18 cellular contexts compared by ENCODE assay signal in the genomic region with DNA sequence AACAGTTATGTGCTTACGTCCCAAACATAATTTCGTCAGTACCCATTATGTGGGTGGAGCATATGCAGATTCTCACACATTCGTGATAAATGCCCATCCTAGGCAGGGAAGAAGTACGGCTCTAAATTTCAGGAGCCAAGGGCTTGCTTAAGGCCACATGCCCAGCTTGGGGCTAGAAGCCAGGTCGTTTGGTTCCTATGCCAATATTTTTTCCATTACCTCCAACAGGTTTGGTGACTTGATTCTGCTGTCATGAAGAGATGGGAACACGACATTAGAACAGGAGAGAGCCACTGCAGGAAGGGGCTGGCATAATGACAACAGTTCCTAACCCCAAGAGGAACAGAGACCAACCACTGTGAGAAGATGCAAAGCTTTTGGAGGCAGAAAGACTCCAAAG.
"Had no signal": no experiment of that assay in that cellular context is flagged by ENCODE, and none has a peak within 500 bp of the region (broad histone marks: within the 10 kb centered on the region; RNA-seq: fewer than 3 reads in every experiment).

No MANE protein-coding gene starts in this region.

- H3K9me3 ChIP-seq: ovary, tibial artery, vagina had no signal

- H3K27me3 ChIP-seq: ovary, tibial artery, vagina had no signal

- H3K36me3 ChIP-seq: ovary, vagina had no signal

- H3K27me3 Mint-ChIP-seq: activated B cell treated with CpG ODN at 0.5 μM for 24 hours; activated CD4-positive, alpha-beta T cell treated with anti-CD3 and anti-CD28 coated beads, Interleukin-2, amount 10 ng/mL, durations not matched to agents 7 days and 5 days; brain; stimulated activated naive CD8-positive, alpha-beta T cell treated with anti-CD3 and anti-CD28 coated beads, Interleukin-15, amount 100 ng/mL, for 72 hours had no signal

- H3K4me1 ChIP-seq: vagina had no signal

- DNase-seq: activated B cell treated with CpG ODN at 0.5 μM for 24 hours; activated CD4-positive, alpha-beta T cell treated with anti-CD3 and anti-CD28 coated beads, Interleukin-2, amount 10 ng/mL, durations not matched to agents 7 days and 5 days; activated effector memory CD4-positive, alpha-beta T cell treated with Interleukin-2 at 50 U/mL for 16 hours; activated T-cell treated with anti-CD3 and anti-CD28 coated beads for 4 hours; amniotic stem cell; dermis blood vessel endothelial cell; hypothalamus; mammary epithelial cell; ovary; retina; stimulated activated CD4-positive, alpha-beta T cell treated with anti-CD3 and anti-CD28 coated beads, Interleukin-15, amount 100 ng/mL, for 24 hours; stimulated activated CD4-positive, alpha-beta T cell treated with anti-CD3 and anti-CD28 coated beads, Interleukin-4, amount 100 ng/mL, for 24 hours; stimulated activated naive CD8-positive, alpha-beta T cell treated with anti-CD3 and anti-CD28 coated beads, Interleukin-15, amount 100 ng/mL, for 72 hours; tibial artery had no signal

- H3K27ac ChIP-seq: ovary, tibial artery, vagina had no signal

- ATAC-seq: activated naive CD4-positive, alpha-beta T cell treated with anti-CD3 and anti-CD28 coated beads, Interleukin-2, amount 50 U/mL, for 72 hours; stimulated activated naive CD8-positive, alpha-beta T cell treated with anti-CD3 and anti-CD28 coated beads, Interleukin-15, amount 100 ng/mL, for 72 hours had no signal

- H3K4me3 Mint-ChIP-seq: activated B cell treated with CpG ODN at 0.5 μM for 24 hours; activated CD4-positive, alpha-beta T cell treated with anti-CD3 and anti-CD28 coated beads, Interleukin-2, amount 10 ng/mL, durations not matched to agents 7 days and 5 days; brain; stimulated activated naive CD8-positive, alpha-beta T cell treated with anti-CD3 and anti-CD28 coated beads, Interleukin-15, amount 100 ng/mL, for 72 hours; T-helper 1 cell treated with Interleukin-12 subunit alpha and Interleukin-12 subunit beta and Interleukin-4 antibody, amounts not matched to agents 30 μg/mL and 1 μg/mL, for 36 hours had no signal

- H3K27ac Mint-ChIP-seq: activated B cell treated with CpG ODN at 0.5 μM for 24 hours; activated CD4-positive, alpha-beta T cell treated with anti-CD3 and anti-CD28 coated beads, Interleukin-2, amount 10 ng/mL, durations not matched to agents 7 days and 5 days; activated naive CD4-positive, alpha-beta T cell treated with anti-CD3 and anti-CD28 coated beads, Interleukin-2, amount 50 U/mL, for 72 hours; brain; stimulated activated naive CD8-positive, alpha-beta T cell treated with anti-CD3 and anti-CD28 coated beads, Interleukin-15, amount 100 ng/mL, for 72 hours; T-helper 1 cell treated with Interleukin-12 subunit alpha and Interleukin-12 subunit beta and Interleukin-4 antibody, amounts not matched to agents 30 μg/mL and 1 μg/mL, for 36 hours had no signal

- H3K4me3 ChIP-seq: ovary, tibial artery, vagina had no signal

- H3K9me3 Mint-ChIP-seq: activated B cell treated with CpG ODN at 0.5 μM for 24 hours had no signal
